Comparison of ENCODE assay signal across 12 cellular contexts in the genomic region with DNA sequence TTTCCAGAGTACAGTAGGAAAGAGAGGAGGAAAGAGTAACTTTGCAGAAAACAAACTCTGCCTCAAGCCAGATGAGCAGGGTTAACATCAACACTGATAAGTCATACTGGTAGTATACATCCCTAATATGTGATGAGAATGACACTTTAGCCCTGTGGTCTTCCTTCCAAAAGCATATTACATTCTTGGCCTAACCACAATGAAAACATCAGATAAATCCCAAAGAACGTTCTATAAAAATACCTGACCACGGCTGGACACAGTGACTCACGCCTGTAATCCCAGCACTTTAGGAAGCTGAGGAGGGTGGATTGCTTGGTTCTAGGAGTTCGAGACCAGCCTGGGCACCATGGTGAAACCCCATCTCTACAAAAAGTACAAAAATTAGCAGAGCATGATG. TPM values are rescaled to one million over a fixed set of nuclear protein-coding genes. Genes with fewer than 3 reads are reported as not detected.
DNase-seq lines count a peak whose midpoint lies in the region; ATAC-seq and TF ChIP-seq lines count a peak whose summit lies in the region.
"Had no signal": no experiment of that assay in that cellular context is flagged by ENCODE, and none has a peak within 500 bp of the region (broad histone marks: within the 10 kb centered on the region; RNA-seq: fewer than 3 reads in every experiment).

No MANE protein-coding gene starts in this region.

- no peak overlapping the region for H3K4me3 Mint-ChIP-seq in nephron progenitor cell
- no peak overlapping the region for H3K4me3 Mint-ChIP-seq in progenitor cell of endocrine pancreas (ENCODE audit: low read depth)

- H3K27ac Mint-ChIP-seq in nephron progenitor cell (peak overlapping the region; percentile 53), progenitor cell of endocrine pancreas (no peak overlapping the region)

- H3K4me1 Mint-ChIP-seq in nephron progenitor cell (peaks cover 50% of the 10 kb centered on the region), progenitor cell of endocrine pancreas (ENCODE audit: low read depth) (peaks cover 25% of the 10 kb centered on the region)

- DNase-seq in Caki2 (ENCODE audit: low read depth): peak; percentile 85
- DNase-seq in MG63: peak; percentile 79
- DNase-seq in mammary epithelial cell: peak; percentile 88
- no peak for DNase-seq in nephron progenitor cell
- no peak for DNase-seq in SKM-1 treated with dmso at 0.1 percent for 144 hours (lab: John Stamatoyannopoulos, UW; ENCODE audit: unreplicated experiment)
- no peak for DNase-seq in activated CD8-positive, alpha-beta memory T cell treated with anti-CD3 and anti-CD28 coated beads for 24 hours
- no peak for DNase-seq in progenitor cell of endocrine pancreas (ENCODE audit: low spot score, unreplicated experiment)
- DNase-seq: GDM1; NCI-H526; stimulated activated naive CD4-positive, alpha-beta T cell treated with Interleukin-2 at 50 U/mL for 16 hours had no signal

- H3K79me2 ChIP-seq in mammary epithelial cell (ENCODE audit: insufficient read depth, low read length): peaks cover 64% of the 10 kb centered on the region

- H3K4me3 ChIP-seq in MG63: no peak overlapping the region
- no peak overlapping the region for H3K4me3 ChIP-seq in mammary epithelial cell (replicated peaks in 1 of 3; ENCODE audit: insufficient read depth in 1 of 3, low read depth in 2 of 3, low read length in 3 of 3)

- H2AFZ ChIP-seq in mammary epithelial cell (ENCODE audit: low read depth, low read length): no peak overlapping the region

- H3K27me3 Mint-ChIP-seq in nephron progenitor cell (ENCODE audit: low read depth, poor library complexity) (peaks cover 2% of the 10 kb centered on the region), progenitor cell of endocrine pancreas (no peaks in the 10 kb centered on the region)

- H4K20me1 ChIP-seq in mammary epithelial cell (ENCODE audit: insufficient read depth, low read length): no peaks in the 10 kb centered on the region

- H3K36me3 Mint-ChIP-seq in nephron progenitor cell (ENCODE audit: low read depth) (peaks cover 33% of the 10 kb centered on the region), progenitor cell of endocrine pancreas (ENCODE audit: insufficient read depth) (peaks cover 5% of the 10 kb centered on the region)

- no peaks in the 10 kb centered on the region; the same call in 1 of the 2 replicates for H3K36me3 ChIP-seq in MG63
- no peaks in the 10 kb centered on the region for H3K36me3 ChIP-seq in mammary epithelial cell (ENCODE audit: insufficient read depth, low read length)

- intact Hi-C loops in mammary epithelial cell (cut with micrococcal nuclease): no loop called here

- H3K9ac ChIP-seq in mammary epithelial cell (ENCODE audit: insufficient read depth, low read length): no peak overlapping the region

- H3K9me3 Mint-ChIP-seq in nephron progenitor cell: no peaks in the 10 kb centered on the region
- no peaks in the 10 kb centered on the region for H3K9me3 Mint-ChIP-seq in progenitor cell of endocrine pancreas (ENCODE audit: low read depth)

- no peak overlapping the region for H3K4me2 ChIP-seq in mammary epithelial cell (ENCODE audit: insufficient read depth, low read depth, low read length)

- H3K9me3 ChIP-seq in MG63 (no peaks in the 10 kb centered on the region), mammary epithelial cell (replicated peaks; ENCODE audit: insufficient read depth, low read length) (no peaks in the 10 kb centered on the region)

- no peaks in the 10 kb centered on the region for H3K27me3 ChIP-seq in MG63
- no peaks in the 10 kb centered on the region for H3K27me3 ChIP-seq in mammary epithelial cell (ENCODE audit: insufficient read depth, low read length)

- BruUV-seq in mammary epithelial cell (replicated peaks; lab: Mats Ljungman, UMichigan): no TSS peak

- CTCF ChIA-PET in mammary epithelial cell (lab: Charles Lee; ENCODE audit: low non-redundant PET): no interaction called here

- no peak overlapping the region for H3K27ac ChIP-seq in mammary epithelial cell (ENCODE audit: insufficient read depth, low read depth, low read length)

- ATAC-seq in HG03097 (IDR thresholded peaks at IDR 0.05; ENCODE audit: low FRiP score, unreplicated experiment): no peak
- ATAC-seq: left lobe of liver had no signal

- 21% methylated on average over 4 of the region's 4 CpGs for WGBS in mammary epithelial cell (ENCODE audit: low coverage, missing lambda C conversion rate)

- H3K4me1 ChIP-seq in mammary epithelial cell (ENCODE audit: insufficient read depth, low read length): peaks cover 25% of the 10 kb centered on the region

- in situ Hi-C loops in Caki2 (cut with HindIII; ENCODE audit: low pct_unique_long_range_greater_than_20kb, low sequenced_read_pairs) (no loop called here), mammary epithelial cell (cut with MboI; ENCODE audit: low sequenced_read_pairs in 2 of 2) (no loop called here)

- TF ChIP-seq CTCF in mammary epithelial cell (conservative IDR thresholded peaks at IDR 0.05 in 1 of 2, IDR thresholded peaks at IDR 0.05 in 1 of 2; ENCODE audit: extremely low read depth in 1 of 2, insufficient read depth in 1 of 2, low read depth in 1 of 2, low read length in 2 of 2) (no peak), nephron progenitor cell (IDR thresholded peaks at IDR 0.05) (no peak), progenitor cell of endocrine pancreas (IDR thresholded peaks at IDR 0.05; ENCODE audit: unreplicated experiment) (no peak)

- dilution Hi-C loops in mammary epithelial cell (cut with HindIII; ENCODE audit: low sequenced_read_pairs): no loop called here

RNA-seq across cellular contexts. Expression of a gene that starts 4.8 kb away (rescaled TPM):
- total RNA-seq in Caki2 (2014; rRNA removed; shearing (Covaris generic); ENCODE audit: low replicate concordance): 5.9 and 7.0 TPM in 2 replicates
- total RNA-seq in MG63 (2014; rRNA removed; shearing (Covaris generic); ENCODE audit: low replicate concordance): 20.8 and 30.2 TPM in 2 replicates
- 10 to 100 TPM; 28.2 to 34.3 TPM for total RNA-seq in mammary epithelial cell
- polyA plus RNA-seq in mammary epithelial cell: 14.8 TPM
- polyA minus RNA-seq in mammary epithelial cell: 32.5 TPM
- total RNA-seq in progenitor cell of endocrine pancreas: 52.5 and 54.0 TPM in 2 replicates

Comparison
In these comparisons a context has a peak if more than half of its experiments do, and no peak if none do; other contexts are left out.
1. DNase-seq: peak in Caki2 (single experiment), MG63 (single experiment) and mammary epithelial cell (single experiment); none in nephron progenitor cell (single experiment), SKM-1 treated with dmso at 0.1 percent for 144 hours (single experiment), activated CD8-positive, alpha-beta memory T cell treated with anti-CD3 and anti-CD28 coated beads for 24 hours (single experiment) and progenitor cell of endocrine pancreas (single experiment).